In the genomic region with DNA sequence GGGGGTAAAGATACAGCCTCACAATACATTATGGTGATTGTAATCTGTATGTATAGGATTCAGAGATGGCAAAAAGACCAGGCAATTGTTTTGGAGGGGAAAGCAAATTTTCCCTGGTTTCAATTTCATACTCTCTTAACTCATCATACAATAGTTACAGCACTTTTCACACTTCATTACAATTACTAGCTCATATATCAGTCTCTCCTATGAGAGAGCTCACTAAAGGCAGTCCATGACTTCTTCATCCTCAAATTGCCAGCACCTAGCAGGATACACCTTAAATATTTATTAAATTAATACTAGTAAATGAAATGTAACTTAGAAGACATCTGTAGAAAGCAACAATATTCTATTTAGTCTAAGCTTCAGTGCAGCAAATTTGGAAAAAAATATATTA, we compare ENCODE assay signal across 12 cellular contexts. TPM values are rescaled to one million over a fixed set of nuclear protein-coding genes. Genes with fewer than 3 reads are reported as not detected.
DNase-seq lines count a peak whose midpoint lies in the region; ATAC-seq and TF ChIP-seq lines count a peak whose summit lies in the region.
"Had no signal": no experiment of that assay in that cellular context is flagged by ENCODE, and none has a peak within 500 bp of the region (broad histone marks: within the 10 kb centered on the region; RNA-seq: fewer than 3 reads in every experiment).

No MANE protein-coding gene starts in this region.

- peaks cover 55% of the 10 kb centered on the region for H3K4me1 Mint-ChIP-seq in activated naive CD8-positive, alpha-beta T cell (ENCODE audit: low read depth)
- peaks cover 55% of the 10 kb centered on the region for H3K4me1 Mint-ChIP-seq in activated naive CD8-positive, alpha-beta T cell treated with anti-CD3 and anti-CD28 coated beads for 36 hours
- peaks cover 52% of the 10 kb centered on the region for H3K4me1 Mint-ChIP-seq in activated T-helper 2 cell treated with anti-CD3 and anti-CD28 coated beads, Interferon-gamma antibody, Interleukin-2, Interleukin-4, amounts not matched to agents 10 μg/mL and 5 μg/mL and 100 μg/mL, durations not matched to agents 14 hours and 24 hours and 36 hours (ENCODE audit: low read depth)

- H3K4me1 ChIP-seq in muscle layer of colon (ENCODE audit: insufficient read depth, low read length) (peaks cover 41% of the 10 kb centered on the region), thyroid gland (peaks cover 9 to 30% of the 10 kb centered on the region in 2 donors)

- H3K4me3 ChIP-seq in muscle layer of colon (ENCODE audit: low read depth in 1 of 2, low read length in 2 of 2) (no peak overlapping the region), thyroid gland (replicated peaks in 1 of 3) (no peak overlapping the region)

- no peak overlapping the region for H3K9ac ChIP-seq in muscle layer of colon (ENCODE audit: low read length)

- no peaks in the 10 kb centered on the region for H3K27me3 Mint-ChIP-seq in activated naive CD8-positive, alpha-beta T cell
- H3K27me3 Mint-ChIP-seq in activated naive CD8-positive, alpha-beta T cell treated with anti-CD3 and anti-CD28 coated beads for 36 hours: no peaks in the 10 kb centered on the region
- H3K27me3 Mint-ChIP-seq in activated T-helper 2 cell treated with anti-CD3 and anti-CD28 coated beads, Interferon-gamma antibody, Interleukin-2, Interleukin-4, amounts not matched to agents 10 μg/mL and 5 μg/mL and 100 μg/mL, durations not matched to agents 14 hours and 24 hours and 36 hours (ENCODE audit: low read depth): no peaks in the 10 kb centered on the region

- peaks cover 1% of the 10 kb centered on the region for H3K9me3 Mint-ChIP-seq in activated naive CD8-positive, alpha-beta T cell (ENCODE audit: low read depth)
- H3K9me3 Mint-ChIP-seq in activated naive CD8-positive, alpha-beta T cell treated with anti-CD3 and anti-CD28 coated beads for 36 hours: peaks cover under 1% of the 10 kb centered on the region
- H3K9me3 Mint-ChIP-seq in activated T-helper 2 cell treated with anti-CD3 and anti-CD28 coated beads, Interferon-gamma antibody, Interleukin-2, Interleukin-4, amounts not matched to agents 10 μg/mL and 5 μg/mL and 100 μg/mL, durations not matched to agents 14 hours and 24 hours and 36 hours: no peaks in the 10 kb centered on the region

- peak overlapping the region; percentile 39 for H3K27ac ChIP-seq in muscle layer of colon (ENCODE audit: low read depth, low read length)
- H3K27ac ChIP-seq in thyroid gland: peak overlapping the region in 2 of 3 donors; percentile 50 to 71

- no peak for ATAC-seq in GM21423 (IDR thresholded peaks at IDR 0.05; ENCODE audit: unreplicated experiment)

- H3K9me3 ChIP-seq in muscle layer of colon (ENCODE audit: low read length) (no peaks in the 10 kb centered on the region), thyroid gland (no peaks in the 10 kb centered on the region)

- no peak for TF ChIP-seq POLR2A in thyroid gland (IDR thresholded peaks at IDR 0.05)

- H3K27ac Mint-ChIP-seq in activated naive CD8-positive, alpha-beta T cell: peak overlapping the region; percentile 6
- H3K27ac Mint-ChIP-seq in activated naive CD8-positive, alpha-beta T cell treated with anti-CD3 and anti-CD28 coated beads for 36 hours: no peak overlapping the region
- peak overlapping the region; percentile 60 for H3K27ac Mint-ChIP-seq in activated T-helper 2 cell treated with anti-CD3 and anti-CD28 coated beads, Interferon-gamma antibody, Interleukin-2, Interleukin-4, amounts not matched to agents 10 μg/mL and 5 μg/mL and 100 μg/mL, durations not matched to agents 14 hours and 24 hours and 36 hours

- no peak overlapping the region for H3K4me3 Mint-ChIP-seq in activated naive CD8-positive, alpha-beta T cell
- no peak overlapping the region for H3K4me3 Mint-ChIP-seq in activated naive CD8-positive, alpha-beta T cell treated with anti-CD3 and anti-CD28 coated beads for 36 hours
- no peak overlapping the region for H3K4me3 Mint-ChIP-seq in activated T-helper 2 cell treated with anti-CD3 and anti-CD28 coated beads, Interferon-gamma antibody, Interleukin-2, Interleukin-4, amounts not matched to agents 10 μg/mL and 5 μg/mL and 100 μg/mL, durations not matched to agents 14 hours and 24 hours and 36 hours (ENCODE audit: low read depth)

- no peak for DNase-seq in activated naive CD8-positive, alpha-beta T cell treated with anti-CD3 and anti-CD28 coated beads for 36 hours
- no peak for DNase-seq in activated T-helper 2 cell treated with anti-CD3 and anti-CD28 coated beads, Interferon-gamma antibody, Interleukin-2, Interleukin-4, amounts not matched to agents 10 μg/mL and 5 μg/mL and 100 μg/mL, durations not matched to agents 14 hours and 24 hours and 36 hours (ENCODE audit: low spot score)
- DNase-seq in thyroid gland: no peak
- no peak for DNase-seq in RPMI8226
- no peak for DNase-seq in C1 segment of cervical spinal cord (lab: John Stamatoyannopoulos, UW)
- DNase-seq: anterior cingulate cortex; effector CD4-positive, alpha-beta T cell; KG1; NCI-H2081 had no signal

- H3K27me3 ChIP-seq in muscle layer of colon (ENCODE audit: control insufficient read depth in 1 of 2, insufficient read depth in 2 of 2, low read length in 2 of 2) (no peaks in the 10 kb centered on the region), thyroid gland (no peaks in the 10 kb centered on the region)

- no peaks in the 10 kb centered on the region for H3K36me3 ChIP-seq in muscle layer of colon (ENCODE audit: insufficient read depth, low read length)
- H3K36me3 ChIP-seq in thyroid gland: no peaks in the 10 kb centered on the region

- peaks cover 2% of the 10 kb centered on the region for H3K36me3 Mint-ChIP-seq in activated naive CD8-positive, alpha-beta T cell
- peaks cover 19% of the 10 kb centered on the region for H3K36me3 Mint-ChIP-seq in activated naive CD8-positive, alpha-beta T cell treated with anti-CD3 and anti-CD28 coated beads for 36 hours
- peaks cover 38% of the 10 kb centered on the region for H3K36me3 Mint-ChIP-seq in activated T-helper 2 cell treated with anti-CD3 and anti-CD28 coated beads, Interferon-gamma antibody, Interleukin-2, Interleukin-4, amounts not matched to agents 10 μg/mL and 5 μg/mL and 100 μg/mL, durations not matched to agents 14 hours and 24 hours and 36 hours (ENCODE audit: low read depth)

- intact Hi-C loops in activated T-helper 2 cell treated with anti-CD3 and anti-CD28 coated beads, Interferon-gamma antibody, Interleukin-2, Interleukin-4, amounts not matched to agents 10 μg/mL and 5 μg/mL and 100 μg/mL, durations not matched to agents 14 hours and 24 hours and 36 hours (cut with micrococcal nuclease): no loop called here
- intact Hi-C loops in thyroid gland (cut with DNase I): loop anchor here (5.0 kb wide), 1 partner anchor 151 kb away; no protein-coding TSS in a partner anchor

- TF ChIP-seq CTCF in thyroid gland (IDR thresholded peaks at IDR 0.05): no peak

RNA-seq across cellular contexts. Expression of a gene that starts 28.0 kb away (rescaled TPM):
- 10 to 100 TPM; 35.8 to 41.1 TPM for total RNA-seq in activated naive CD8-positive, alpha-beta T cell treated with anti-CD3 and anti-CD28 coated beads for 36 hours
- 193 and 213 TPM in 2 replicates for total RNA-seq in activated T-helper 2 cell treated with anti-CD3 and anti-CD28 coated beads, Interferon-gamma antibody, Interleukin-2, Interleukin-4, amounts not matched to agents 10 μg/mL and 5 μg/mL and 100 μg/mL, durations not matched to agents 14 hours and 24 hours and 36 hours
- 100 to 1,000 TPM; 198 to 320 (median 220) TPM for total RNA-seq in thyroid gland
